In the genomic region with DNA sequence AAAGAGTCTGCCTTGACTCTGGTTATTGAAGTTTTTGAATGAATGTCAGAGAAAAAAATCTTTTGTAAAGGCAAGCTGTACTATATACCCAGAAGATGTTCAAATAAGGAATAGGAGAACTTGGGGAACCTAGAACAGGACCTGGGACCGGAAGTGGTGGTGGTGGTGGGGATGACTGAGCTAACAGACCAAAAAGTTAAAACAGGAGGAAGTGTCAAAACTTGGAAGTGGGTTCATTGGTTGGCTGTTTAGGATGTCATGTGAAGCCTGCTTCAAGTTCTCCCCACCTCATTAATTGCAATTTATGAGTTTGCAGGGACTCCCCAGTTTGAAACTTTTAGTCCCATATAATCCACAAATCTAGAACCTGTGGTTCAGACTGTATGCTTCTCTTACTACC, we compare ENCODE assay signal across 9 cellular contexts. TPM values are rescaled to one million over a fixed set of nuclear protein-coding genes. Genes with fewer than 3 reads are reported as not detected.
DNase-seq lines count a peak whose midpoint lies in the region; ATAC-seq and TF ChIP-seq lines count a peak whose summit lies in the region.
"Had no signal": no experiment of that assay in that cellular context is flagged by ENCODE, and none has a peak within 500 bp of the region (broad histone marks: within the 10 kb centered on the region; RNA-seq: fewer than 3 reads in every experiment).

No MANE protein-coding gene starts in this region.

- POLR2A ChIA-PET in MCF 10A (lab: Yijun Ruan, JAX), result interaction anchor here (0.7 kb wide), 1 partner anchor 9 kb away, joined by 3 read pairs; no protein-coding TSS in a partner anchor

- H3K36me3 Mint-ChIP-seq in MCF 10A (ENCODE audit: insufficient read depth, unreplicated experiment), result no peaks in the 10 kb centered on the region
- peaks cover 12% of the 10 kb centered on the region for H3K36me3 Mint-ChIP-seq in activated naive CD8-positive, alpha-beta T cell treated with anti-CD3 and anti-CD28 coated beads, Interleukin-2, amount 50 U/mL, for 24 hours (ENCODE audit: low read depth)

- H3K4me1 ChIP-seq in breast epithelium, result no peaks in the 10 kb centered on the region
- H3K4me1 ChIP-seq: body of pancreas had no signal

- H3K9me3 Mint-ChIP-seq in MCF 10A (ENCODE audit: unreplicated experiment), result peaks cover 23% of the 10 kb centered on the region
- H3K9me3 Mint-ChIP-seq in activated naive CD8-positive, alpha-beta T cell treated with anti-CD3 and anti-CD28 coated beads, Interleukin-2, amount 50 U/mL, for 24 hours, result peaks cover 13% of the 10 kb centered on the region

- H3K4me3 Mint-ChIP-seq in MCF 10A (ENCODE audit: unreplicated experiment), result no peak overlapping the region
- H3K4me3 Mint-ChIP-seq in activated naive CD8-positive, alpha-beta T cell treated with anti-CD3 and anti-CD28 coated beads, Interleukin-2, amount 50 U/mL, for 24 hours, result peak overlapping the region; percentile 5

- DNase-seq in MCF 10A (ENCODE audit: unreplicated experiment) (no peak), breast epithelium (ENCODE audit: low spot score in 2 of 2) (no peak), NB4 (ENCODE audit: low read depth) (peak; percentile 91), NCI-H226 (no peak), NCI-H2081 (lab: John Stamatoyannopoulos, UW) (no peak)
- DNase-seq in activated naive CD8-positive, alpha-beta T cell treated with anti-CD3 and anti-CD28 coated beads, Interleukin-2, amount 50 U/mL, for 24 hours, result peak; percentile 62
- DNase-seq in stimulated activated naive CD8-positive, alpha-beta T cell treated with anti-CD3 and anti-CD28 coated beads, Interleukin-15, Interleukin-2, amounts not matched to agents 100 U/mL and 50 U/mL, for 24 hours, result peak; percentile 57

- peak; percentile 41 for ATAC-seq in activated naive CD8-positive, alpha-beta T cell treated with anti-CD3 and anti-CD28 coated beads, Interleukin-2, amount 50 U/mL, for 24 hours
- ATAC-seq in stimulated activated naive CD8-positive, alpha-beta T cell treated with anti-CD3 and anti-CD28 coated beads, Interleukin-15, Interleukin-2, amounts not matched to agents 100 U/mL and 50 U/mL, for 24 hours, result peak; percentile 37
- no peak for ATAC-seq in HG03520 (IDR thresholded peaks at IDR 0.05; ENCODE audit: unreplicated experiment)
- ATAC-seq: body of pancreas had no signal

- H3K36me3 ChIP-seq in breast epithelium, result no peaks in the 10 kb centered on the region

- CTCF ChIA-PET in MCF 10A (lab: Yijun Ruan, JAX), result interaction anchor here (0.6 kb wide), 1 partner anchor 478 kb away, joined by 4 read pairs; no protein-coding TSS in a partner anchor

- peak overlapping the region; percentile 77 for H3K27ac Mint-ChIP-seq in MCF 10A (ENCODE audit: low read depth, unreplicated experiment)
- peak overlapping the region; percentile 25 for H3K27ac Mint-ChIP-seq in activated naive CD8-positive, alpha-beta T cell treated with anti-CD3 and anti-CD28 coated beads, Interleukin-2, amount 50 U/mL, for 24 hours

- no peak overlapping the region for H3K4me3 ChIP-seq in breast epithelium
- H3K4me3 ChIP-seq in NB4 (ENCODE audit: low read depth, low read length), result no peak overlapping the region
- H3K4me3 ChIP-seq: body of pancreas had no signal

- intact Hi-C loops in MCF 10A (cut with micrococcal nuclease) (no loop called here), breast epithelium (cut with DNase I; ENCODE audit: low total_unique reads) (no loop called here)

- TF ChIP-seq POLR2A in breast epithelium (IDR thresholded peaks at IDR 0.05), result no peak
- no peak for TF ChIP-seq POLR2A in NB4 (IDR thresholded peaks at IDR 0.05; ENCODE audit: extremely low read depth, insufficient read length)

- no peak overlapping the region for H3K27ac ChIP-seq in breast epithelium

- peaks cover 38% of the 10 kb centered on the region for H3K4me1 Mint-ChIP-seq in MCF 10A (ENCODE audit: insufficient read depth, unreplicated experiment)
- peaks cover 64% of the 10 kb centered on the region for H3K4me1 Mint-ChIP-seq in activated naive CD8-positive, alpha-beta T cell treated with anti-CD3 and anti-CD28 coated beads, Interleukin-2, amount 50 U/mL, for 24 hours

- no peaks in the 10 kb centered on the region for H3K27me3 ChIP-seq in breast epithelium
- H3K27me3 ChIP-seq: body of pancreas had no signal

- no peak for TF ChIP-seq CTCF in MCF 10A (IDR thresholded peaks at IDR 0.05; ENCODE audit: unreplicated experiment)
- TF ChIP-seq CTCF in breast epithelium (IDR thresholded peaks at IDR 0.05), result no peak
- no peak for TF ChIP-seq CTCF in NB4 (IDR thresholded peaks at IDR 0.05; ENCODE audit: low read depth, low read length)

- peaks cover 0 to 10% of the 10 kb centered on the region in 2 donors for H3K9me3 ChIP-seq in breast epithelium
- H3K9me3 ChIP-seq: body of pancreas had no signal

- peaks cover 10% of the 10 kb centered on the region for H3K27me3 Mint-ChIP-seq in MCF 10A (ENCODE audit: insufficient read depth, unreplicated experiment)
- no peaks in the 10 kb centered on the region for H3K27me3 Mint-ChIP-seq in activated naive CD8-positive, alpha-beta T cell treated with anti-CD3 and anti-CD28 coated beads, Interleukin-2, amount 50 U/mL, for 24 hours

- BruUV-seq in MCF 10A (replicated peaks; lab: Mats Ljungman, UMichigan), result no TSS peak

RNA-seq across cellular contexts. Expression of a gene that starts 26.2 kb away (rescaled TPM):
- total RNA-seq in MCF 10A (2022) (2.4 and 2.6 TPM in 2 replicates), breast epithelium (10 to 100 TPM in 1 of 3 donors, 1 to 10 TPM in 2; 7.5 to 21.4 (median 8.2) TPM)

Comparison
In these comparisons a context has a peak if more than half of its experiments do, and no peak if none do; other contexts are left out.
1. DNase-seq: peak in NB4 (single experiment), activated naive CD8-positive, alpha-beta T cell treated with anti-CD3 and anti-CD28 coated beads, Interleukin-2, amount 50 U/mL, for 24 hours (single experiment) and stimulated activated naive CD8-positive, alpha-beta T cell treated with anti-CD3 and anti-CD28 coated beads, Interleukin-15, Interleukin-2, amounts not matched to agents 100 U/mL and 50 U/mL, for 24 hours (single experiment); none in MCF 10A (single experiment), breast epithelium (0 of 2), NCI-H226 (single experiment) and NCI-H2081 (0 of 2).